ENCODE assay signal across 8 cellular contexts in genomic region chr22:19962246-19962908, GRCh38. TPM values are rescaled to one million over a fixed set of nuclear protein-coding genes. Genes with fewer than 3 reads are reported as not detected.
DNase-seq lines count a peak whose midpoint lies in the region; ATAC-seq, FAIRE-seq and TF ChIP-seq lines count a peak whose summit lies in the region.

No MANE protein-coding gene starts in this region.

- peak; percentile 47 to 77 for DNase-seq in A549 (ENCODE audit: low read depth in 1 of 2, low spot score in 1 of 2)
- DNase-seq in NCI-H345 treated with DMSO at 0.1 percent for 48 hours (lab: John Stamatoyannopoulos, UW; ENCODE audit: unreplicated experiment): peak; percentile 48
- peak; percentile 80 for DNase-seq in activated CD8-positive, alpha-beta T cell treated with anti-CD3 and anti-CD28 coated beads, Interleukin-2, amount 10 ng/mL, durations not matched to agents 7 days and 5 days
- peak; percentile 93 for DNase-seq in epithelial cell of esophagus (ENCODE audit: low read depth)
- peak; percentile 91 for DNase-seq in mucosa of descending colon
- no peak for DNase-seq in stimulated activated naive B cell treated with anti-CD40 and anti-IgM and Interleukin-4, amounts not matched to agents 10 μg/mL and 1 μg/mL and 100 μg/mL, for 72 hours

- intact Hi-C loops in mucosa of descending colon (cut with DNase I, micrococcal nuclease): no loop called here

- no peak for TF ChIP-seq EP300 in A549 (IDR thresholded peaks at IDR 0.05)

- peaks cover 7% of the 10 kb centered on the region; the same call in 1 of the 3 replicates for H3K4me1 ChIP-seq in A549
- H3K4me1 ChIP-seq in mucosa of descending colon (ENCODE audit: low read depth): peaks cover 28% of the 10 kb centered on the region

- POLR2A ChIA-PET in A549 (lab: Yijun Ruan, JAX): no interaction called here
- POLR2A ChIA-PET in activated CD8-positive, alpha-beta T cell treated with anti-CD3 and anti-CD28 coated beads, Interleukin-2, amount 10 ng/mL, durations not matched to agents 7 days and 5 days (lab: Charles Lee): no interaction called here

- TF ChIP-seq POLR2A in A549 (IDR thresholded peaks at IDR 0.05; ENCODE audit: low read length): no peak

- no peak for TF ChIP-seq RAD21 in A549 (conservative IDR thresholded peaks at IDR 0.05 in 1 of 2, IDR thresholded peaks at IDR 0.05 in 1 of 2)

- FAIRE-seq in A549 (lab: Jason Lieb, UNC): no peak

- H3K4me1 Mint-ChIP-seq in activated CD8-positive, alpha-beta T cell treated with anti-CD3 and anti-CD28 coated beads, Interleukin-2, amount 10 ng/mL, durations not matched to agents 7 days and 5 days (ENCODE audit: low read depth): peaks cover 11% of the 10 kb centered on the region
- peaks cover 6 to 22% of the 10 kb centered on the region in 2 donors for H3K4me1 Mint-ChIP-seq in stimulated activated naive B cell treated with anti-CD40 and anti-IgM and Interleukin-4, amounts not matched to agents 10 μg/mL and 1 μg/mL and 100 μg/mL, for 72 hours

- CTCF ChIA-PET in A549 (lab: Yijun Ruan, JAX): interaction anchor here (0.6 to 3.8 kb wide), 6 partner anchors 8 to 70 kb away, joined by 3 to 20 read pairs (median 6); no protein-coding TSS in a partner anchor
- CTCF ChIA-PET in activated CD8-positive, alpha-beta T cell treated with anti-CD3 and anti-CD28 coated beads, Interleukin-2, amount 10 ng/mL, durations not matched to agents 7 days and 5 days (lab: Charles Lee): interaction anchor here (1.3 to 1.7 kb wide), 2 partner anchors 9 kb away, joined by 3 read pairs; no protein-coding TSS in a partner anchor

- H3K36me3 Mint-ChIP-seq in activated CD8-positive, alpha-beta T cell treated with anti-CD3 and anti-CD28 coated beads, Interleukin-2, amount 10 ng/mL, durations not matched to agents 7 days and 5 days (ENCODE audit: low read depth): peaks cover 5% of the 10 kb centered on the region
- peaks cover 30 to 40% of the 10 kb centered on the region in 2 donors for H3K36me3 Mint-ChIP-seq in stimulated activated naive B cell treated with anti-CD40 and anti-IgM and Interleukin-4, amounts not matched to agents 10 μg/mL and 1 μg/mL and 100 μg/mL, for 72 hours

- H3K9me3 Mint-ChIP-seq in activated CD8-positive, alpha-beta T cell treated with anti-CD3 and anti-CD28 coated beads, Interleukin-2, amount 10 ng/mL, durations not matched to agents 7 days and 5 days (ENCODE audit: insufficient read depth): no peaks in the 10 kb centered on the region
- no peaks in the 10 kb centered on the region for H3K9me3 Mint-ChIP-seq in stimulated activated naive B cell treated with anti-CD40 and anti-IgM and Interleukin-4, amounts not matched to agents 10 μg/mL and 1 μg/mL and 100 μg/mL, for 72 hours

- no peak overlapping the region for H3K27ac ChIP-seq in A549

- TF ChIP-seq CTCF in A549 (IDR thresholded peaks at IDR 0.05) (peak; percentile 36), GM12874 (IDR thresholded peaks at IDR 0.05; ENCODE audit: insufficient read depth, low read depth, low read length) (peak; percentile 64), epithelial cell of esophagus (IDR thresholded peaks at IDR 0.05; ENCODE audit: insufficient read depth, low read depth, low read length, missing control alignments) (peak; percentile 81), mucosa of descending colon (IDR thresholded peaks at IDR 0.05) (peak; percentile 69)

- H3K4me3 ChIP-seq in A549 (no peak overlapping the region), epithelial cell of esophagus (ENCODE audit: low read length) (peak overlapping the region; percentile 45), mucosa of descending colon (no peak overlapping the region)

- WGBS in A549 (ENCODE audit: missing lambda C conversion rate): 75% methylated on average over 14 of the region's 22 CpGs

- H3K4me3 Mint-ChIP-seq in activated CD8-positive, alpha-beta T cell treated with anti-CD3 and anti-CD28 coated beads, Interleukin-2, amount 10 ng/mL, durations not matched to agents 7 days and 5 days: no peak overlapping the region
- no peak overlapping the region for H3K4me3 Mint-ChIP-seq in stimulated activated naive B cell treated with anti-CD40 and anti-IgM and Interleukin-4, amounts not matched to agents 10 μg/mL and 1 μg/mL and 100 μg/mL, for 72 hours

- H3K9me3 ChIP-seq in A549 (no peaks in the 10 kb centered on the region), mucosa of descending colon (no peaks in the 10 kb centered on the region)

- no peak overlapping the region for H3K27ac Mint-ChIP-seq in activated CD8-positive, alpha-beta T cell treated with anti-CD3 and anti-CD28 coated beads, Interleukin-2, amount 10 ng/mL, durations not matched to agents 7 days and 5 days
- H3K27ac Mint-ChIP-seq in stimulated activated naive B cell treated with anti-CD40 and anti-IgM and Interleukin-4, amounts not matched to agents 10 μg/mL and 1 μg/mL and 100 μg/mL, for 72 hours: no peak overlapping the region

- ATAC-seq in A549 (peak; percentile 66 to 83), mucosa of descending colon (peak; percentile 84), GM18498 (IDR thresholded peaks at IDR 0.05; ENCODE audit: unreplicated experiment) (no peak)
- peak; percentile 76 for ATAC-seq in activated CD8-positive, alpha-beta T cell treated with anti-CD3 and anti-CD28 coated beads, Interleukin-2, amount 10 ng/mL, durations not matched to agents 7 days and 5 days
- ATAC-seq in stimulated activated naive B cell treated with anti-CD40 and anti-IgM and Interleukin-4, amounts not matched to agents 10 μg/mL and 1 μg/mL and 100 μg/mL, for 72 hours (replicated peaks): peak; percentile 63 to 70

- H3K27me3 Mint-ChIP-seq in activated CD8-positive, alpha-beta T cell treated with anti-CD3 and anti-CD28 coated beads, Interleukin-2, amount 10 ng/mL, durations not matched to agents 7 days and 5 days (ENCODE audit: low read depth): no peaks in the 10 kb centered on the region
- no peaks in the 10 kb centered on the region for H3K27me3 Mint-ChIP-seq in stimulated activated naive B cell treated with anti-CD40 and anti-IgM and Interleukin-4, amounts not matched to agents 10 μg/mL and 1 μg/mL and 100 μg/mL, for 72 hours

- H3K36me3 ChIP-seq in mucosa of descending colon (ENCODE audit: low read depth): peaks cover 3% of the 10 kb centered on the region

- no peak overlapping the region for H3K4me2 ChIP-seq in A549

TF ChIP-seq in A549, 52 proteins besides CTCF, POLR2A, EP300 and RAD21:
- TF ChIP-seq MAFK (IDR thresholded peaks at IDR 0.05; ENCODE audit: partially characterized antibody): no peak
- TF ChIP-seq SMC3 (IDR thresholded peaks at IDR 0.05): 0 out of 3 replicates have a peak, but pooled peaks have one; percentile 8

RNA-seq across cellular contexts. Expression of gene TXNRD2, which starts 20.8 kb away (rescaled TPM):
- polyA plus RNA-seq in A549 (2011; rRNA removed): 15.5 and 16.3 TPM in 2 replicates
- polyA plus RNA-seq in A549 (2012; cell fraction: cytosol; rRNA removed): 60.5 and 68.7 TPM in 2 replicates
- 95.7 and 112 TPM in 2 replicates for polyA plus RNA-seq in A549 (2012; cell fraction: nucleus; rRNA removed)
- 25.6 to 29.3 TPM (median 25.6 TPM) in 3 replicates for polyA plus RNA-seq in A549 (2017; fragmentation: RNase III; extraction: RNeasy Plus Mini Kit Qiagen cat#74134 plus additional on column Dnase treatment)
- polyA minus RNA-seq in A549 (2011; rRNA and poly(A)+ RNA removed): 15.1 and 19.5 TPM in 2 replicates
- total RNA-seq in activated CD8-positive, alpha-beta T cell treated with anti-CD3 and anti-CD28 coated beads, Interleukin-2, amount 10 ng/mL, durations not matched to agents 7 days and 5 days: 10 to 100 TPM; 16.1 to 19.3 TPM
- 10 to 100 TPM; 20.9 to 23.6 (median 22.6) TPM for total RNA-seq in mucosa of descending colon

RNA-seq across cellular contexts. Expression of gene COMT, which starts 20.8 kb away (rescaled TPM):
- polyA plus RNA-seq in A549 (2011; rRNA removed) (69.5 and 72.3 TPM in 2 replicates), A549 (2017; fragmentation: RNase III; extraction: RNeasy Plus Mini Kit Qiagen cat#74134 plus additional on column Dnase treatment) (113 to 135 TPM (median 125 TPM) in 3 replicates)
- 269 and 292 TPM in 2 replicates for polyA plus RNA-seq in A549 (2012; cell fraction: cytosol; rRNA removed)
- polyA plus RNA-seq in A549 (2012; cell fraction: nucleus; rRNA removed): 253 and 314 TPM in 2 replicates
- 21.7 and 39.3 TPM in 2 replicates for polyA minus RNA-seq in A549 (2011; rRNA and poly(A)+ RNA removed)
- 10 to 100 TPM; 92.8 to 97.1 TPM for total RNA-seq in activated CD8-positive, alpha-beta T cell treated with anti-CD3 and anti-CD28 coated beads, Interleukin-2, amount 10 ng/mL, durations not matched to agents 7 days and 5 days
- total RNA-seq in mucosa of descending colon: 10 to 100 TPM; 61.2 to 88.7 (median 70.7) TPM

RNA-seq across cellular contexts. Expression of gene ARVCF, which starts 54.2 kb away (rescaled TPM):
- polyA plus RNA-seq in A549 (2011; rRNA removed) (0.81 and 1.1 TPM in 2 replicates), A549 (2017; fragmentation: RNase III; extraction: RNeasy Plus Mini Kit Qiagen cat#74134 plus additional on column Dnase treatment) (1.2 to 2.1 TPM (median 1.9 TPM) in 3 replicates)
- 1.9 and 2.2 TPM in 2 replicates for polyA plus RNA-seq in A549 (2012; cell fraction: cytosol; rRNA removed)
- 10.6 and 13.2 TPM in 2 replicates for polyA plus RNA-seq in A549 (2012; cell fraction: nucleus; rRNA removed)
- polyA minus RNA-seq in A549 (2011; rRNA and poly(A)+ RNA removed): 1.1 and 2.8 TPM in 2 replicates
- 1 to 10 TPM in 1 of 2 experiments, under 1 TPM in 1; 0.86 to 1.4 TPM for total RNA-seq in activated CD8-positive, alpha-beta T cell treated with anti-CD3 and anti-CD28 coated beads, Interleukin-2, amount 10 ng/mL, durations not matched to agents 7 days and 5 days
- 10 to 100 TPM; 11.2 to 15.3 (median 15.1) TPM for total RNA-seq in mucosa of descending colon

RNA-seq across cellular contexts. Expression of gene TANGO2, which starts 58.5 kb away (rescaled TPM):
- polyA plus RNA-seq in A549 (2011; rRNA removed): 13.2 and 15.0 TPM in 2 replicates
- 22.7 and 28.4 TPM in 2 replicates for polyA plus RNA-seq in A549 (2012; cell fraction: cytosol; rRNA removed)
- 29.8 and 35.2 TPM in 2 replicates for polyA plus RNA-seq in A549 (2012; cell fraction: nucleus; rRNA removed)
- 13.5 to 14.1 TPM (median 13.8 TPM) in 3 replicates for polyA plus RNA-seq in A549 (2017; fragmentation: RNase III; extraction: RNeasy Plus Mini Kit Qiagen cat#74134 plus additional on column Dnase treatment)
- polyA minus RNA-seq in A549 (2011; rRNA and poly(A)+ RNA removed): 28.0 and 38.6 TPM in 2 replicates
- 10 to 100 TPM; 39.1 to 43.3 TPM for total RNA-seq in activated CD8-positive, alpha-beta T cell treated with anti-CD3 and anti-CD28 coated beads, Interleukin-2, amount 10 ng/mL, durations not matched to agents 7 days and 5 days
- total RNA-seq in mucosa of descending colon: 10 to 100 TPM; 17.5 to 29.7 (median 27.6) TPM

Comparison
In these comparisons a context has a peak if more than half of its experiments do, and no peak if none do; other contexts are left out.
1. RNA of gene ARVCF, which starts 54.2 kb away (total RNA-seq): 11.2 to 15.3 TPM in mucosa of descending colon; 0.86 to 1.4 TPM in activated CD8-positive, alpha-beta T cell treated with anti-CD3 and anti-CD28 coated beads, Interleukin-2, amount 10 ng/mL, durations not matched to agents 7 days and 5 days; every median in the first group is over 4 times any median in the second.
2. Peak in every context shown above with its lines, with median percentiles within 50 percentile points of each other: CTCF ChIP-seq.